ENCODE assay signal across 9 cellular contexts in genomic region chr5:135462304-135462703, GRCh38. TPM values are rescaled to one million over a fixed set of nuclear protein-coding genes. Genes with fewer than 3 reads are reported as not detected.
DNase-seq lines count a peak whose midpoint lies in the region; ATAC-seq and TF ChIP-seq lines count a peak whose summit lies in the region.
"Had no signal": no experiment of that assay in that cellular context is flagged by ENCODE, and none has a peak within 500 bp of the region (broad histone marks: within the 10 kb centered on the region; RNA-seq: fewer than 3 reads in every experiment).

No MANE protein-coding gene starts in this region.

- peaks cover 5 to 6% of the 10 kb centered on the region in 2 donors for H3K4me1 Mint-ChIP-seq in natural killer cell treated with Interleukin-12 subunit alpha and Interleukin-12 subunit beta and Interleukin-15 and Interleukin-18, amount 100 ng/mL, for 72 hours (ENCODE audit: low read depth in 2 of 2)

- H3K9me3 Mint-ChIP-seq in natural killer cell treated with Interleukin-12 subunit alpha and Interleukin-12 subunit beta and Interleukin-15 and Interleukin-18, amount 100 ng/mL, for 72 hours = no peaks in the 10 kb centered on the region

- H3K27ac Mint-ChIP-seq in natural killer cell treated with Interleukin-12 subunit alpha and Interleukin-12 subunit beta and Interleukin-15 and Interleukin-18, amount 100 ng/mL, for 72 hours = no peak overlapping the region

- TF ChIP-seq CTCF in cardiac muscle cell (IDR thresholded peaks at IDR 0.05; ENCODE audit: low read depth, low read length) (peak; percentile 58), WI38 (IDR thresholded peaks at IDR 0.05; ENCODE audit: low read depth, low read length) (peak; percentile 29)

- peak; percentile 47 to 84 for DNase-seq in cardiac muscle cell (ENCODE audit: low read depth in 1 of 2, low spot score in 1 of 2)
- DNase-seq in left ventricle myocardium superior = no peak
- DNase-seq in NCI-H345 treated with DMSO at 0.1 percent for 48 hours (lab: John Stamatoyannopoulos, UW; ENCODE audit: unreplicated experiment) = peak; percentile 66
- DNase-seq in effector CD8-positive, alpha-beta T cell (lab: John Stamatoyannopoulos, UW) = peak; percentile 12
- DNase-seq in natural killer cell treated with Interleukin-12 subunit alpha and Interleukin-12 subunit beta and Interleukin-15 and Interleukin-18, amount 100 ng/mL, for 72 hours (ENCODE audit: low spot score) = no peak

- H3K36me3 Mint-ChIP-seq in natural killer cell treated with Interleukin-12 subunit alpha and Interleukin-12 subunit beta and Interleukin-15 and Interleukin-18, amount 100 ng/mL, for 72 hours = no peaks in the 10 kb centered on the region

- no peak overlapping the region for H3K4me3 Mint-ChIP-seq in natural killer cell treated with Interleukin-12 subunit alpha and Interleukin-12 subunit beta and Interleukin-15 and Interleukin-18, amount 100 ng/mL, for 72 hours

- H3K27me3 Mint-ChIP-seq in natural killer cell treated with Interleukin-12 subunit alpha and Interleukin-12 subunit beta and Interleukin-15 and Interleukin-18, amount 100 ng/mL, for 72 hours = peaks cover 24 to 27% of the 10 kb centered on the region in 2 donors

- ATAC-seq in left ventricle myocardium superior (no peak), HG03103 (IDR thresholded peaks at IDR 0.05; ENCODE audit: low read depth, unreplicated experiment) (peak; percentile 62), GM18870 (IDR thresholded peaks at IDR 0.05; ENCODE audit: unreplicated experiment) (no peak)
- ATAC-seq in natural killer cell treated with Interleukin-12 subunit alpha and Interleukin-12 subunit beta and Interleukin-15 and Interleukin-18, amount 100 ng/mL, for 72 hours = peak; percentile 60 to 61

- H3K4me1 ChIP-seq in cardiac muscle cell (ENCODE audit: low read depth) = peaks cover 5% of the 10 kb centered on the region

- peaks cover 73% of the 10 kb centered on the region for H3K27me3 ChIP-seq in cardiac muscle cell

- intact Hi-C loops in left ventricle myocardium superior (cut with micrococcal nuclease) = no loop called here

- H3K4me3 ChIP-seq in cardiac muscle cell (no peak overlapping the region), WI38 (ENCODE audit: low read depth, low read length) (no peak overlapping the region)

- H3K27ac ChIP-seq in cardiac muscle cell = no peak overlapping the region

- no peaks in the 10 kb centered on the region for H3K9me3 ChIP-seq in cardiac muscle cell (ENCODE audit: low read depth)

- H3K36me3 ChIP-seq in cardiac muscle cell = no peaks in the 10 kb centered on the region

RNA-seq across cellular contexts. Expression of gene TIFAB, which starts 10.2 kb away (rescaled TPM):
- total RNA-seq in cardiac muscle cell = not detected in 2 replicates
- polyA plus RNA-seq in cardiac muscle cell = not detected in 2 replicates
- not detected for total RNA-seq in left ventricle myocardium superior
- not detected for total RNA-seq in natural killer cell treated with Interleukin-12 subunit alpha and Interleukin-12 subunit beta and Interleukin-15 and Interleukin-18, amount 100 ng/mL, for 72 hours
- total RNA-seq: glomerular endothelial cell had no signal

RNA-seq across cellular contexts. Expression of gene DCANP1, which starts 15.2 kb away (rescaled TPM):
- total RNA-seq in cardiac muscle cell (not detected in 2 replicates), left ventricle myocardium superior (not detected)
- not detected in 2 replicates for polyA plus RNA-seq in cardiac muscle cell
- total RNA-seq in natural killer cell treated with Interleukin-12 subunit alpha and Interleukin-12 subunit beta and Interleukin-15 and Interleukin-18, amount 100 ng/mL, for 72 hours = not detected
- total RNA-seq: glomerular endothelial cell had no signal

Comparison
In these comparisons a context has a peak if more than half of its experiments do, and no peak if none do; other contexts are left out.
1. DNase-seq: peak in cardiac muscle cell (2 of 2), NCI-H345 treated with DMSO at 0.1 percent for 48 hours (single experiment) and effector CD8-positive, alpha-beta T cell (single experiment); none in left ventricle myocardium superior (single experiment) and natural killer cell treated with Interleukin-12 subunit alpha and Interleukin-12 subunit beta and Interleukin-15 and Interleukin-18, amount 100 ng/mL, for 72 hours (single experiment).
2. ATAC-seq: peak in HG03103 (single experiment) and natural killer cell treated with Interleukin-12 subunit alpha and Interleukin-12 subunit beta and Interleukin-15 and Interleukin-18, amount 100 ng/mL, for 72 hours (2 of 2); none in left ventricle myocardium superior (single experiment) and GM18870 (single experiment).